ENCODE assay signal across 9 cellular contexts in the genomic region with DNA sequence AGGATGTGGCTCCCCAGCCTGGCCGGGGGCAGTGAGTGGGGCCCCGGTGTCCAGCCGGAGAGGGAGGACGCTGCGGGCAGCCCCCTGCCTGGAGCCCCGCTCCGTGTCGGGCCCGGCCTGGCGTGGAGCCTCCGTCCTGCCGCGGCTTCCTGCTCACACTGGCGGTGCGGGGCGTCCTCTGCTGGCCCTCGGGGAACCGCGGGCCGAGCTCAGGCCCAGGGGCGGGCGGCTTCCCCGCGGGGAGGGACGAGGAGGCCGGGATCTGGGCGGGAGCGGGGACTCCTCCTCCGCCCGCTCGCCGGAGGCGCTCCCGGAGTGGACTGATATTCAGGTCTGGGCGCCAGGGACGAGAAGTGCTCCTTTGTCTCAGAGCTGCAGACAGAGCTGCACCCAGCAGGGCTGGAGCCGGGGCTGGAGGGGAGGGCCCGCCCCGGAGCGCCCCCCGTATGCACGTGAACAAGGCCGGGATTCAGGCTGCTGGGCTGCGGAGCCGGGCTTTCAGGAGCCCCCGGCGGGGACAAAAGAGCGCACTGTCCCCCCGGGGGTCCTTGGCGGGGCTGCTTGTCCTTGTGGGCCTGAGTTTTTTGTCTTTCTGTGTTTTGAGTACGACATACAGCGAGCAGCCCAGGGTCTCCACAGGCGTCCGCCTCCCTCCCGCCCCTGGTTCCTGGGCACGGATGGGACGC. TPM values are rescaled to one million over a fixed set of nuclear protein-coding genes. Genes with fewer than 3 reads are reported as not detected.
A peak's percentile ranks its signal among the peaks of the same experiment; 100 is the strongest.
DNase-seq lines count a peak whose midpoint lies in the region; ATAC-seq and TF ChIP-seq lines count a peak whose summit lies in the region.
"Had no signal": no experiment of that assay in that cellular context is flagged by ENCODE, and none has a peak within 500 bp of the region (broad histone marks: within the 10 kb centered on the region; RNA-seq: fewer than 3 reads in every experiment).

No MANE protein-coding gene starts in this region.

- H2AFZ ChIP-seq in fibroblast of lung (ENCODE audit: low read length) = peak overlapping the region; percentile 23

- H3K4me1 Mint-ChIP-seq in activated CD8-positive, alpha-beta memory T cell treated with anti-CD3 and anti-CD28 coated beads, Interleukin-2, amount 10 ng/mL, durations not matched to agents 7 days and 5 days = peaks cover 7% of the 10 kb centered on the region

- WGBS in transverse colon (ENCODE audit: low coverage in 1 of 2), 2 donors = 1% methylated on average over 12 of the region's 57 CpGs; no CpG with 5 or more reads in 1 of the 2 donors

- H3K36me3 Mint-ChIP-seq in activated CD8-positive, alpha-beta memory T cell treated with anti-CD3 and anti-CD28 coated beads, Interleukin-2, amount 10 ng/mL, durations not matched to agents 7 days and 5 days = no peaks in the 10 kb centered on the region

- H3K4me2 ChIP-seq in fibroblast of lung (ENCODE audit: extremely low read depth, insufficient read depth, low read length) = peak overlapping the region; percentile 89

- H3K79me2 ChIP-seq in fibroblast of lung (ENCODE audit: control insufficient read depth, insufficient read depth, low read length) = peaks cover 3% of the 10 kb centered on the region

- H3K9me3 Mint-ChIP-seq in activated CD8-positive, alpha-beta memory T cell treated with anti-CD3 and anti-CD28 coated beads, Interleukin-2, amount 10 ng/mL, durations not matched to agents 7 days and 5 days (ENCODE audit: low read depth) = no peaks in the 10 kb centered on the region
- H3K9me3 Mint-ChIP-seq: T-helper 1 cell treated with Interleukin-12 subunit alpha and Interleukin-12 subunit beta and Interleukin-4 antibody, amounts not matched to agents 30 μg/mL and 1 μg/mL, for 36 hours had no signal

- H3K4me3 Mint-ChIP-seq in activated CD8-positive, alpha-beta memory T cell treated with anti-CD3 and anti-CD28 coated beads, Interleukin-2, amount 10 ng/mL, durations not matched to agents 7 days and 5 days = no peak overlapping the region
- H3K4me3 Mint-ChIP-seq: T-helper 1 cell treated with Interleukin-12 subunit alpha and Interleukin-12 subunit beta and Interleukin-4 antibody, amounts not matched to agents 30 μg/mL and 1 μg/mL, for 36 hours had no signal

- H3K9me3 ChIP-seq in fibroblast of lung (ENCODE audit: control insufficient read depth, insufficient read depth, low read depth, low read length) (no peaks in the 10 kb centered on the region), mucosa of descending colon (no peaks in the 10 kb centered on the region), transverse colon (no peaks in the 10 kb centered on the region)

- CTCF ChIA-PET in activated CD8-positive, alpha-beta memory T cell treated with anti-CD3 and anti-CD28 coated beads, Interleukin-2, amount 10 ng/mL, durations not matched to agents 7 days and 5 days (lab: Charles Lee) = interaction anchor here (0.8 to 1.5 kb wide), 6 partner anchors 8 to 1003 kb away, joined by 3 to 9 read pairs (median 4); no protein-coding TSS in a partner anchor

- in situ Hi-C loops in transverse colon (cut with MboI; ENCODE audit: low pct_ligation_motif_present in 1 of 4, low pct_unique_long_range_greater_than_20kb in 1 of 4, low sequenced_read_pairs in 3 of 4) = no loop called here

- no peaks in the 10 kb centered on the region for H3K27me3 ChIP-seq in fibroblast of lung (ENCODE audit: control insufficient read depth, insufficient read depth, low read length)
- peaks cover 77% of the 10 kb centered on the region for H3K27me3 ChIP-seq in transverse colon

- H3K27me3 Mint-ChIP-seq in activated CD8-positive, alpha-beta memory T cell treated with anti-CD3 and anti-CD28 coated beads, Interleukin-2, amount 10 ng/mL, durations not matched to agents 7 days and 5 days = peaks cover 53% of the 10 kb centered on the region

- TF ChIP-seq EP300 in transverse colon (IDR thresholded peaks at IDR 0.05; ENCODE audit: low read depth) = no peak

- ATAC-seq in GM18511 (IDR thresholded peaks at IDR 0.05; ENCODE audit: unreplicated experiment) (peak; percentile 40), mucosa of descending colon (peak; percentile 77), GM19452 (IDR thresholded peaks at IDR 0.05; ENCODE audit: unreplicated experiment) (no peak)
- ATAC-seq in activated CD8-positive, alpha-beta memory T cell treated with anti-CD3 and anti-CD28 coated beads, Interleukin-2, amount 10 ng/mL, durations not matched to agents 7 days and 5 days = peak; percentile 52

- no peaks in the 10 kb centered on the region for H4K20me1 ChIP-seq in fibroblast of lung (ENCODE audit: control insufficient read depth, extremely low read depth, insufficient read depth, low read length)

- peak overlapping the region; percentile 33 for H3K9ac ChIP-seq in fibroblast of lung (ENCODE audit: insufficient read depth, low read length)

- no peak overlapping the region for H3K27ac Mint-ChIP-seq in activated CD8-positive, alpha-beta memory T cell treated with anti-CD3 and anti-CD28 coated beads, Interleukin-2, amount 10 ng/mL, durations not matched to agents 7 days and 5 days
- H3K27ac Mint-ChIP-seq: T-helper 1 cell treated with Interleukin-12 subunit alpha and Interleukin-12 subunit beta and Interleukin-4 antibody, amounts not matched to agents 30 μg/mL and 1 μg/mL, for 36 hours had no signal

- peak; percentile 23 for TF ChIP-seq POLR2A in transverse colon (IDR thresholded peaks at IDR 0.05)

- intact Hi-C loops in mucosa of descending colon (cut with DNase I, micrococcal nuclease) (no loop called here), transverse colon (cut with DNase I; ENCODE audit: low total_unique reads) (no loop called here)

- no peaks in the 10 kb centered on the region for H3K36me3 ChIP-seq in fibroblast of lung (ENCODE audit: control insufficient read depth, insufficient read depth, low read length)
- H3K36me3 ChIP-seq in mucosa of descending colon (ENCODE audit: low read depth) = no peaks in the 10 kb centered on the region
- no peaks in the 10 kb centered on the region for H3K36me3 ChIP-seq in transverse colon

- no peaks in the 10 kb centered on the region for H3K4me1 ChIP-seq in fibroblast of lung (ENCODE audit: control insufficient read depth, extremely low read depth, insufficient read depth, low read length)
- H3K4me1 ChIP-seq in mucosa of descending colon (ENCODE audit: low read depth) = peaks cover 11% of the 10 kb centered on the region
- peaks cover 11 to 45% (median 35%) of the 10 kb centered on the region in 4 donors for H3K4me1 ChIP-seq in transverse colon

- DNase-seq in C1 segment of cervical spinal cord (lab: John Stamatoyannopoulos, UW) (peak in 13 of 14 donors; percentile 15 to 76 (median 38)), NCI-H146 (lab: John Stamatoyannopoulos, UW) (peak; percentile 89), fibroblast of lung (ENCODE audit: low read depth in 2 of 2) (peak; percentile 81 to 83), mucosa of descending colon (peak; percentile 59 to 79 (median 77)), transverse colon (peak; percentile 62)
- no peak for DNase-seq in activated CD8-positive, alpha-beta memory T cell treated with anti-CD3 and anti-CD28 coated beads, Interleukin-2, amount 10 ng/mL, durations not matched to agents 7 days and 5 days

- H3K4me3 ChIP-seq in fibroblast of lung (replicated peaks in 1 of 4; ENCODE audit: control extremely low read depth in 1 of 4, insufficient read depth in 1 of 4, low read depth in 3 of 4, low read length in 4 of 4) (peak overlapping the region; percentile 59 to 67 (median 64)), mucosa of descending colon (no peak overlapping the region), transverse colon (peak overlapping the region; percentile 10 to 49 (median 35))

- peak overlapping the region; percentile 43 for H3K27ac ChIP-seq in fibroblast of lung (ENCODE audit: insufficient read depth, low read length)
- peak overlapping the region; percentile 64 to 79 (median 73) for H3K27ac ChIP-seq in transverse colon

- TF ChIP-seq CTCF in fibroblast of lung (conservative IDR thresholded peaks at IDR 0.05 in 1 of 2, IDR thresholded peaks at IDR 0.05 in 1 of 2; ENCODE audit: low read depth in 1 of 2, low read length in 2 of 2) (peak; percentile 46 to 49), mucosa of descending colon (IDR thresholded peaks at IDR 0.05) (no peak), transverse colon (IDR thresholded peaks at IDR 0.05) (peak in 4 of 5 experiments; percentile 31 to 53 (median 44))

RNA-seq across cellular contexts. Expression of gene MMP17, which starts 2.3 kb away (rescaled TPM):
- total RNA-seq in activated CD8-positive, alpha-beta memory T cell treated with anti-CD3 and anti-CD28 coated beads, Interleukin-2, amount 10 ng/mL, durations not matched to agents 7 days and 5 days = not detected
- total RNA-seq in fibroblast of lung = 10.8 and 13.5 TPM in 2 replicates
- polyA plus RNA-seq in fibroblast of lung = 3.2 and 5.2 TPM in 2 replicates
- polyA plus RNA-seq in fibroblast of lung (2012) = 6.0 and 13.0 TPM in 2 replicates
- 7.1 and 9.2 TPM in 2 replicates for polyA minus RNA-seq in fibroblast of lung (ENCODE audit: low replicate concordance)
- total RNA-seq in mucosa of descending colon = 1 to 10 TPM; 1.1 to 5.3 (median 1.4) TPM
- total RNA-seq in transverse colon = 10 to 100 TPM in 2 of 4 donors, 1 to 10 TPM in 2; 2.6 to 23.6 (median 12.4) TPM
